5 cellular contexts compared by ENCODE assay signal in the genomic region with DNA sequence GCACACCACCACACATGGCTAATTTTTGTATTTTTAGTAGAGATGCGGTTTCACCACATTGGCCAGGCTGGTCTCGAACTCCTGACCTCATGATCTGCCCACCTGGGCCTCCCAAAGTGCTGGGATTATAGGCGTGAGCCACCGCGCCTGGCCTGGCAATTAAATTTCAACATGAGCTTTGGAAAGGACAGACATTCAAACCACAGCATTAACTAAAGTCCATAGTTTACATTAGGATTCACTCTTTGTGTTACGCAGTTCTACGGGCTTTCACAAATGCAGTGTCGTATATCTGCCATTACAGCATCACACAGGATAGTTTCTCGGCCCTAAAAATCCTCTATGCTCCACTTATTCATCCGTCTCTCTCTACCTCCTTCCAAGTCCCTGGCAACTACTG. TPM values are rescaled to one million over a fixed set of nuclear protein-coding genes. Genes with fewer than 3 reads are reported as not detected.
"Had no signal": no experiment of that assay in that cellular context is flagged by ENCODE, and none has a peak within 500 bp of the region (broad histone marks: within the 10 kb centered on the region; RNA-seq: fewer than 3 reads in every experiment).

No MANE protein-coding gene starts in this region.

RNA-seq across cellular contexts. Expression of gene MYOZ2, which starts 7.7 kb away (rescaled TPM):
- total RNA-seq: naive thymus-derived CD4-positive, alpha-beta T cell; natural killer cell; smooth muscle cell; suprapubic skin had no signal
- polyA plus RNA-seq: naive thymus-derived CD4-positive, alpha-beta T cell; neural cell; smooth muscle cell had no signal
